ENCODE assay signal across 17 cellular contexts in genomic region chr7:11935905-11936304, GRCh38.
"Had no signal": no experiment of that assay in that cellular context is flagged by ENCODE, and none has a peak within 500 bp of the region (broad histone marks: within the 10 kb centered on the region; RNA-seq: fewer than 3 reads in every experiment).

No MANE protein-coding gene starts in this region.

- H3K4me1 Mint-ChIP-seq: activated B cell treated with CpG ODN at 0.5 μM for 24 hours; activated naive CD8-positive, alpha-beta T cell treated with anti-CD3 and anti-CD28 coated beads, Interleukin-2, amount 10 ng/mL, durations not matched to agents 7 days and 5 days; naive B cell; stimulated activated memory B cell treated with anti-CD40 and anti-IgM and Interleukin-4, amounts not matched to agents 10 μg/mL and 1 μg/mL and 100 μg/mL, for 72 hours had no signal

- H3K27ac ChIP-seq: brain microvascular endothelial cell, parathyroid adenoma, thyroid gland had no signal

- H2AFZ ChIP-seq: parathyroid adenoma had no signal

- H3K27me3 ChIP-seq: brain microvascular endothelial cell, thyroid gland had no signal

- H3K4me3 Mint-ChIP-seq: activated B cell treated with CpG ODN at 0.5 μM for 24 hours; activated CD8-positive, alpha-beta T cell treated with anti-CD3 and anti-CD28 coated beads for 36 hours; activated naive CD8-positive, alpha-beta T cell treated with anti-CD3 and anti-CD28 coated beads, Interleukin-2, amount 10 ng/mL, durations not matched to agents 7 days and 5 days; dendritic cell treated with granulocyte-macrophage colony-stimulating factor and Interleukin-4, amounts not matched to agents 40 ng/mL and 50 ng/mL, for 4 days; naive B cell; stimulated activated memory B cell treated with anti-CD40 and anti-IgM and Interleukin-4, amounts not matched to agents 10 μg/mL and 1 μg/mL and 100 μg/mL, for 72 hours had no signal

- H3K36me3 Mint-ChIP-seq: activated naive CD8-positive, alpha-beta T cell treated with anti-CD3 and anti-CD28 coated beads, Interleukin-2, amount 10 ng/mL, durations not matched to agents 7 days and 5 days; naive B cell; stimulated activated memory B cell treated with anti-CD40 and anti-IgM and Interleukin-4, amounts not matched to agents 10 μg/mL and 1 μg/mL and 100 μg/mL, for 72 hours had no signal

- H3K36me3 ChIP-seq: brain microvascular endothelial cell, thyroid gland had no signal

- H3K9me3 Mint-ChIP-seq: activated B cell treated with CpG ODN at 0.5 μM for 24 hours; activated CD8-positive, alpha-beta T cell treated with anti-CD3 and anti-CD28 coated beads for 36 hours; activated naive CD8-positive, alpha-beta T cell treated with anti-CD3 and anti-CD28 coated beads, Interleukin-2, amount 10 ng/mL, durations not matched to agents 7 days and 5 days; stimulated activated memory B cell treated with anti-CD40 and anti-IgM and Interleukin-4, amounts not matched to agents 10 μg/mL and 1 μg/mL and 100 μg/mL, for 72 hours had no signal

- H3K9me3 ChIP-seq: thyroid gland had no signal

- H3K4me1 ChIP-seq: parathyroid adenoma, thyroid gland had no signal

- H3K9ac ChIP-seq: parathyroid adenoma had no signal

- DNase-seq: activated B cell treated with CpG ODN at 0.5 μM for 24 hours; activated CD4-positive, alpha-beta T cell treated with anti-CD3 and anti-CD28 coated beads for 48 hours; activated CD8-positive, alpha-beta memory T cell treated with anti-CD3 and anti-CD28 coated beads, Interleukin-2, amount 50 U/mL, for 4 hours; activated CD8-positive, alpha-beta T cell treated with anti-CD3 and anti-CD28 coated beads for 36 hours; activated naive CD4-positive, alpha-beta T cell; activated naive CD8-positive, alpha-beta T cell treated with anti-CD3 and anti-CD28 coated beads, Interleukin-2, amount 10 ng/mL, durations not matched to agents 7 days and 5 days; anterior cingulate cortex; brain microvascular endothelial cell; cerebellar nuclear complex; effector memory CD4-positive, alpha-beta T cell; naive B cell; T-helper 2 cell; thyroid gland had no signal

- ATAC-seq: activated CD8-positive, alpha-beta T cell treated with anti-CD3 and anti-CD28 coated beads for 36 hours; left lobe of liver; stimulated activated memory B cell treated with anti-CD40 and anti-IgM and Interleukin-4, amounts not matched to agents 10 μg/mL and 1 μg/mL and 100 μg/mL, for 72 hours had no signal

- H3K4me3 ChIP-seq: thyroid gland had no signal

- H3K27ac Mint-ChIP-seq: activated B cell treated with CpG ODN at 0.5 μM for 24 hours; activated CD8-positive, alpha-beta T cell treated with anti-CD3 and anti-CD28 coated beads for 36 hours; activated naive CD8-positive, alpha-beta T cell treated with anti-CD3 and anti-CD28 coated beads, Interleukin-2, amount 10 ng/mL, durations not matched to agents 7 days and 5 days; dendritic cell treated with granulocyte-macrophage colony-stimulating factor and Interleukin-4, amounts not matched to agents 40 ng/mL and 50 ng/mL, for 4 days; naive B cell; stimulated activated memory B cell treated with anti-CD40 and anti-IgM and Interleukin-4, amounts not matched to agents 10 μg/mL and 1 μg/mL and 100 μg/mL, for 72 hours had no signal

- H3K27me3 Mint-ChIP-seq: activated B cell treated with CpG ODN at 0.5 μM for 24 hours; activated CD8-positive, alpha-beta T cell treated with anti-CD3 and anti-CD28 coated beads for 36 hours; activated naive CD8-positive, alpha-beta T cell treated with anti-CD3 and anti-CD28 coated beads, Interleukin-2, amount 10 ng/mL, durations not matched to agents 7 days and 5 days; dendritic cell treated with granulocyte-macrophage colony-stimulating factor and Interleukin-4, amounts not matched to agents 40 ng/mL and 50 ng/mL, for 4 days; naive B cell; stimulated activated memory B cell treated with anti-CD40 and anti-IgM and Interleukin-4, amounts not matched to agents 10 μg/mL and 1 μg/mL and 100 μg/mL, for 72 hours had no signal
